ENCODE assay signal across 19 cellular contexts in genomic region chr16:75584108-75584507, GRCh38. TPM values are rescaled to one million over a fixed set of nuclear protein-coding genes. Genes with fewer than 3 reads are reported as not detected.
DNase-seq lines count a peak whose midpoint lies in the region; ATAC-seq and TF ChIP-seq lines count a peak whose summit lies in the region.
"Had no signal": no experiment of that assay in that cellular context is flagged by ENCODE, and none has a peak within 500 bp of the region (broad histone marks: within the 10 kb centered on the region; RNA-seq: fewer than 3 reads in every experiment).

No MANE protein-coding gene starts in this region.

- H3K4me1 Mint-ChIP-seq in CD4-positive, alpha-beta memory T cell: peaks cover 0 to 12% (median 5%) of the 10 kb centered on the region in 4 donors
- no peaks in the 10 kb centered on the region for H3K4me1 Mint-ChIP-seq in osteocyte (ENCODE audit: unreplicated experiment)

- H3K9me3 Mint-ChIP-seq in CD4-positive, alpha-beta memory T cell: no peaks in the 10 kb centered on the region
- H3K9me3 Mint-ChIP-seq in osteocyte (ENCODE audit: unreplicated experiment): no peaks in the 10 kb centered on the region
- H3K9me3 Mint-ChIP-seq: natural killer cell treated with Interleukin-12 subunit alpha and Interleukin-12 subunit beta and Interleukin-15 and Interleukin-18, amount 100 ng/mL, for 72 hours had no signal

- no peak for DNase-seq in CD4-positive, alpha-beta memory T cell
- DNase-seq in hepatic stellate cell (ENCODE audit: low spot score) (no peak), retina (no peak), GM03348 (ENCODE audit: low spot score) (no peak), osteocyte (ENCODE audit: extremely low spot score, unreplicated experiment) (no peak)
- DNase-seq: adrenal gland, IMR-90, kidney, transverse colon had no signal

- no peak overlapping the region for H3K4me2 ChIP-seq in OCI-LY1 (ENCODE audit: low read length)

- peak; percentile 61 for ATAC-seq in GM19324 (IDR thresholded peaks at IDR 0.05; ENCODE audit: low FRiP score, unreplicated experiment)
- ATAC-seq in HG02885 (IDR thresholded peaks at IDR 0.05; ENCODE audit: poor library complexity, unreplicated experiment): peak; percentile 76
- ATAC-seq: natural killer cell treated with Interleukin-12 subunit alpha and Interleukin-12 subunit beta and Interleukin-15 and Interleukin-18, amount 100 ng/mL, for 72 hours; Panc1 had no signal

- H3K9me2 ChIP-seq in OCI-LY1 (ENCODE audit: low read depth, low read length): no peaks in the 10 kb centered on the region

- CTCF ChIA-PET in CD4-positive, alpha-beta memory T cell (lab: Charles Lee; ENCODE audit: partially characterized antibody): no interaction called here

- H3K4me3 ChIP-seq in CD4-positive, alpha-beta memory T cell (ENCODE audit: low read length in 2 of 2): no peak overlapping the region
- H3K4me3 ChIP-seq in OCI-LY1 (ENCODE audit: low read depth, low read length, poor library complexity, severe bottlenecking): no peak overlapping the region
- H3K4me3 ChIP-seq: adrenal gland, transverse colon had no signal

- H3K27me3 ChIP-seq in CD4-positive, alpha-beta memory T cell (ENCODE audit: insufficient read depth, low read length): no peaks in the 10 kb centered on the region
- no peaks in the 10 kb centered on the region for H3K27me3 ChIP-seq in OCI-LY1 (ENCODE audit: insufficient read depth, low read length)
- H3K27me3 ChIP-seq: adrenal gland, transverse colon had no signal

- intact Hi-C loops in CD4-positive, alpha-beta memory T cell (cut with micrococcal nuclease): no loop called here

- peak overlapping the region in 6 of 7 donors; percentile 49 to 90 (median 58) for H3K27ac Mint-ChIP-seq in CD4-positive, alpha-beta memory T cell
- H3K27ac Mint-ChIP-seq in osteocyte (ENCODE audit: unreplicated experiment): no peak overlapping the region
- H3K27ac Mint-ChIP-seq: natural killer cell treated with Interleukin-12 subunit alpha and Interleukin-12 subunit beta and Interleukin-15 and Interleukin-18, amount 100 ng/mL, for 72 hours had no signal

- H3K27me3 Mint-ChIP-seq in CD4-positive, alpha-beta memory T cell: no peaks in the 10 kb centered on the region
- H3K27me3 Mint-ChIP-seq in osteocyte (ENCODE audit: unreplicated experiment): no peaks in the 10 kb centered on the region
- H3K27me3 Mint-ChIP-seq: natural killer cell treated with Interleukin-12 subunit alpha and Interleukin-12 subunit beta and Interleukin-15 and Interleukin-18, amount 100 ng/mL, for 72 hours had no signal

- no peak for TF ChIP-seq CTCF in OCI-LY1 (IDR thresholded peaks at IDR 0.05; ENCODE audit: low read length)
- TF ChIP-seq CTCF in osteocyte (IDR thresholded peaks at IDR 0.05): no peak

- no peaks in the 10 kb centered on the region for H3F3A ChIP-seq in OCI-LY1 (ENCODE audit: insufficient read depth, low read length)

- H4K20me1 ChIP-seq in OCI-LY1 (ENCODE audit: insufficient read depth, low read length): no peaks in the 10 kb centered on the region

- H2AFZ ChIP-seq in OCI-LY1 (ENCODE audit: low read length): no peak overlapping the region

- H3K4me1 ChIP-seq in CD4-positive, alpha-beta memory T cell (ENCODE audit: insufficient read depth, low read length): no peaks in the 10 kb centered on the region
- peaks cover 10% of the 10 kb centered on the region for H3K4me1 ChIP-seq in OCI-LY1 (ENCODE audit: insufficient read depth, low read length, severe bottlenecking)
- H3K4me1 ChIP-seq: adrenal gland, transverse colon had no signal

- no peak overlapping the region for H3K27ac ChIP-seq in CD4-positive, alpha-beta memory T cell (ENCODE audit: low read depth, low read length)
- H3K27ac ChIP-seq in OCI-LY1 (ENCODE audit: low read depth, low read length, poor library complexity, severe bottlenecking): peak overlapping the region; percentile 22
- H3K27ac ChIP-seq: adrenal gland, transverse colon had no signal

- peaks cover 16% of the 10 kb centered on the region for H3K36me3 ChIP-seq in CD4-positive, alpha-beta memory T cell (ENCODE audit: insufficient read depth, low read length)
- peaks cover 15% of the 10 kb centered on the region; the same call in 1 of the 2 replicates for H3K36me3 ChIP-seq in OCI-LY1 (ENCODE audit: insufficient read depth, low read length)

- no peak overlapping the region for H3K9ac ChIP-seq in OCI-LY1 (ENCODE audit: low read length)

- no peaks in the 10 kb centered on the region for H3K9me3 ChIP-seq in CD4-positive, alpha-beta memory T cell (ENCODE audit: control insufficient read depth in 1 of 2, low read length in 2 of 2)
- H3K9me3 ChIP-seq in OCI-LY1 (ENCODE audit: low read length): no peaks in the 10 kb centered on the region
- H3K9me3 ChIP-seq: adrenal gland, transverse colon had no signal

- peaks cover 15 to 20% of the 10 kb centered on the region in 2 donors for H3K36me3 Mint-ChIP-seq in CD4-positive, alpha-beta memory T cell
- H3K36me3 Mint-ChIP-seq in osteocyte (ENCODE audit: unreplicated experiment): peaks cover 13% of the 10 kb centered on the region

- H3K79me2 ChIP-seq in OCI-LY1 (ENCODE audit: insufficient read depth, low read length): no peaks in the 10 kb centered on the region

- no peak overlapping the region for H3K4me3 Mint-ChIP-seq in CD4-positive, alpha-beta memory T cell
- no peak overlapping the region for H3K4me3 Mint-ChIP-seq in osteocyte (ENCODE audit: unreplicated experiment)
- H3K4me3 Mint-ChIP-seq: natural killer cell treated with Interleukin-12 subunit alpha and Interleukin-12 subunit beta and Interleukin-15 and Interleukin-18, amount 100 ng/mL, for 72 hours had no signal

- POLR2A ChIA-PET in CD4-positive, alpha-beta memory T cell (lab: Charles Lee; ENCODE audit: partially characterized antibody): interaction anchor here (0.6 kb wide), 1 partner anchor 60 kb away, joined by 4 read pairs; no protein-coding TSS in a partner anchor

RNA-seq across cellular contexts. Expression of gene GABARAPL2, which starts 17.9 kb away (rescaled TPM):
- total RNA-seq in CD4-positive, alpha-beta memory T cell: 100 to 1,000 TPM in 1 of 2 experiments, 10 to 100 TPM in 1; 91.9 to 100 TPM
- 100 to 1,000 TPM; 277 to 285 TPM for polyA plus RNA-seq in CD4-positive, alpha-beta memory T cell
- total RNA-seq in osteocyte: 84.6 and 90.3 TPM in 2 replicates

RNA-seq across cellular contexts. Expression of gene TMEM231, which starts 28.1 kb away (rescaled TPM):
- 1 to 10 TPM; 2.4 to 2.6 TPM for total RNA-seq in CD4-positive, alpha-beta memory T cell
- 1 to 10 TPM; 3.0 to 5.4 TPM for polyA plus RNA-seq in CD4-positive, alpha-beta memory T cell
- total RNA-seq in osteocyte: 8.3 and 8.4 TPM in 2 replicates

RNA-seq across cellular contexts. Expression of gene ADAT1, which starts 39.0 kb away (rescaled TPM):
- 10 to 100 TPM; 88.3 to 93.9 TPM for total RNA-seq in CD4-positive, alpha-beta memory T cell
- polyA plus RNA-seq in CD4-positive, alpha-beta memory T cell: 10 to 100 TPM; 44.4 to 54.9 TPM
- total RNA-seq in osteocyte: 55.0 and 55.9 TPM in 2 replicates

RNA-seq across cellular contexts. Expression of gene CHST5, which starts 48.2 kb away (rescaled TPM):
- not detected for total RNA-seq in CD4-positive, alpha-beta memory T cell
- not detected for polyA plus RNA-seq in CD4-positive, alpha-beta memory T cell
- 0.27 TPM in 1 of 2 replicates, not detected in the other for total RNA-seq in osteocyte
- total RNA-seq: dermis microvascular lymphatic vessel endothelial cell; fibroblast of villous mesenchyme; IMR-90; skeletal muscle tissue; T-helper 2 cell treated with Interferon-gamma antibody and Interleukin-4, amounts not matched to agents 100 ng/mL and 5 ng/mL, for 36 hours had no signal
- polyA plus RNA-seq: AG04450, IMR-90 had no signal
